ENCODE assay signal across 1 cellular context in the genomic region with DNA sequence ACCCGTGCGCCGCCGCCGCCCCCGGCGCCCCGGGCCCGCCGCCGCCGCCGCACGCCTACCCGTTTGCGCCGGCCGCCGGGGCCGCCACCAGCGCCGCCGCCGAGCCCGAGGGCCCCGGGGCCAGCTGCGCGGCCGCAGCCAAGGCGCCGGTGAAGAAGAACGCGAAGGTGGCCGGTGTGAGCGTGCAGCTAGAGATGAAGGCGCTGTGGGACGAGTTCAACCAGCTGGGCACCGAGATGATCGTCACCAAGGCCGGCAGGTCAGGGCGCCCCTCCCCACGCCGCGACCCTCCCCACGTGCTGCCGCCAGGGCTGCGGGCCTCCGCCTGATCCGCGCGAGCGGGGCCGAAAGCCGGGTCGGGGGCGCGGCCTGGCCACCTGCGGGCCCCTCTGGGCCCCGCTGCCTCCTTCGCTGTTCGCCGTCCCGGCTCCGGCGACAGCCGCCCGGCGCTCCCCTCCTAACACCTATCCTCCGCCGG.
TF ChIP-seq lines count a peak whose summit lies in the region.

No MANE protein-coding gene starts in this region.

TF ChIP-seq in HEK293, 187 proteins besides CTCF, POLR2A, EP300 and RAD21 (continued from another document):
- TF ChIP-seq, protein P1, sequence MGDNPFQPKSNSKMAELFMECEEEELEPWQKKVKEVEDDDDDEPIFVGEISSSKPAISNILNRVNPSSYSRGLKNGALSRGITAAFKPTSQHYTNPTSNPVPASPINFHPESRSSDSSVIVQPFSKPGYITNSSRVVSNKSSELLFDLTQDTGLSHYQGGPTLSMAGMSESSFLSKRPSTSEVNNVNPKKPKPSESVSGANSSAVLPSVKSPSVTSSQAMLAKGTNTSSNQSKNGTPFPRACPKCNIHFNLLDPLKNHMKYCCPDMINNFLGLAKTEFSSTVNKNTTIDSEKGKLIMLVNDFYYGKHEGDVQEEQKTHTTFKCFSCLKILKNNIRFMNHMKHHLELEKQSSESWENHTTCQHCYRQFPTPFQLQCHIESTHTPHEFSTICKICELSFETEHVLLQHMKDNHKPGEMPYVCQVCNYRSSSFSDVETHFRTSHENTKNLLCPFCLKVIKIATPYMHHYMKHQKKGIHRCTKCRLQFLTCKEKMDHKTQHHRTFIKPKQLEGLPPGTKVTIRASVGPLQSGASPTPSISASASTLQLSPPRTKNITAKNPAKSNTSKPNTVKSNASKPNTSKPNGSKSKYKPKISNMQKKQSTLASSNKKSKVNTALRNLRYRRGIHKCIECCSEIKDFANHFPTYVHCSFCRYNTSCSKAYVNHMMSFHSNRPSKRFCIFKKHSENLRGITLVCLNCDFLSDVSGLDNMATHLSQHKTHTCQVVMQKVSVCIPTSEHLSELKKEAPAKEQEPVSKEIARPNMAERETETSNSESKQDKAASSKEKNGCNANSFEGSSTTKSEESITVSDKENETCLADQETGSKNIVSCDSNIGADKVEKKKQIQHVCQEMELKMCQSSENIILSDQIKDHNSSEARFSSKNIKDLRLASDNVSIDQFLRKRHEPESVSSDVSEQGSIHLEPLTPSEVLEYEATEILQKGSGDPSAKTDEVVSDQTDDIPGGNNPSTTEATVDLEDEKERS (tag by site-specific recombination; IDR thresholded peaks at IDR 0.05), result no peak
- TF ChIP-seq ZXDB (tag by site-specific recombination; IDR thresholded peaks at IDR 0.05) (no peak), ZNF133 (tag by site-specific recombination; IDR thresholded peaks at IDR 0.05) (no peak), SP7 (tag by site-specific recombination; IDR thresholded peaks at IDR 0.05) (no peak), ZBTB20 (tag by site-specific recombination; IDR thresholded peaks at IDR 0.05) (peak; percentile 16; the same call in 1 of the 2 replicates)
